Comparison of ENCODE assay signal across 9 cellular contexts in genomic region chr4:93764647-93765246, GRCh38.
DNase-seq lines count a peak whose midpoint lies in the region; ATAC-seq and TF ChIP-seq lines count a peak whose summit lies in the region.
"Had no signal": no experiment of that assay in that cellular context is flagged by ENCODE, and none has a peak within 500 bp of the region (broad histone marks: within the 10 kb centered on the region; RNA-seq: fewer than 3 reads in every experiment).

No MANE protein-coding gene starts in this region.

- intact Hi-C loops in gastrocnemius medialis (cut with DNase I; ENCODE audit: low total_unique reads), result no loop called here

- H3K9me3 ChIP-seq in gastrocnemius medialis, result no peaks in the 10 kb centered on the region

- no peaks in the 10 kb centered on the region for H3K4me1 ChIP-seq in foreskin keratinocyte
- no peaks in the 10 kb centered on the region for H3K4me1 ChIP-seq in gastrocnemius medialis

- H3K27ac Mint-ChIP-seq in stimulated activated effector memory CD8-positive, alpha-beta T cell treated with anti-CD3 and anti-CD28 coated beads, Interleukin-12 subunit alpha, Interleukin-12 subunit beta, amount 100 ng/mL, for 72 hours, result no peak overlapping the region
- H3K27ac Mint-ChIP-seq: CD4-positive, CD25-positive, alpha-beta regulatory T cell had no signal

- H3K4me3 Mint-ChIP-seq in stimulated activated effector memory CD8-positive, alpha-beta T cell treated with anti-CD3 and anti-CD28 coated beads, Interleukin-12 subunit alpha, Interleukin-12 subunit beta, amount 100 ng/mL, for 72 hours, result no peak overlapping the region
- H3K4me3 Mint-ChIP-seq: CD4-positive, CD25-positive, alpha-beta regulatory T cell had no signal

- DNase-seq in NCI-H1436 (lab: John Stamatoyannopoulos, UW) (peak; percentile 53), NCI-H1436 treated with DMSO at 0.1 percent for 48 hours (lab: John Stamatoyannopoulos, UW) (no peak), Kasumi-1 (lab: John Stamatoyannopoulos, UW) (peak; percentile 52 to 77), SKM-1 (lab: John Stamatoyannopoulos, UW; ENCODE audit: unreplicated experiment) (peak; percentile 43), foreskin keratinocyte (peak in 1 of 2 donors; percentile 36), gastrocnemius medialis (no peak)
- DNase-seq in stimulated activated effector memory CD8-positive, alpha-beta T cell treated with anti-CD3 and anti-CD28 coated beads, Interleukin-12 subunit alpha, Interleukin-12 subunit beta, amount 100 ng/mL, for 72 hours (ENCODE audit: low spot score in 2 of 2), result no peak

- H3K27me3 ChIP-seq in foreskin keratinocyte, result no peaks in the 10 kb centered on the region
- no peaks in the 10 kb centered on the region for H3K27me3 ChIP-seq in gastrocnemius medialis

- H3K4me1 Mint-ChIP-seq in stimulated activated effector memory CD8-positive, alpha-beta T cell treated with anti-CD3 and anti-CD28 coated beads, Interleukin-12 subunit alpha, Interleukin-12 subunit beta, amount 100 ng/mL, for 72 hours, result no peaks in the 10 kb centered on the region
- H3K4me1 Mint-ChIP-seq: CD4-positive, CD25-positive, alpha-beta regulatory T cell had no signal

- peaks cover 2% of the 10 kb centered on the region for H3K9me3 Mint-ChIP-seq in stimulated activated effector memory CD8-positive, alpha-beta T cell treated with anti-CD3 and anti-CD28 coated beads, Interleukin-12 subunit alpha, Interleukin-12 subunit beta, amount 100 ng/mL, for 72 hours

- no peak for TF ChIP-seq POLR2A in gastrocnemius medialis (IDR thresholded peaks at IDR 0.05)

- no peak overlapping the region for H3K4me3 ChIP-seq in gastrocnemius medialis

- ATAC-seq in GM21786 (IDR thresholded peaks at IDR 0.05; ENCODE audit: unreplicated experiment), result peak; percentile 66
- ATAC-seq in foreskin keratinocyte, result peak; percentile 65
- no peak for ATAC-seq in gastrocnemius medialis
- no peak for ATAC-seq in stimulated activated effector memory CD8-positive, alpha-beta T cell treated with anti-CD3 and anti-CD28 coated beads, Interleukin-12 subunit alpha, Interleukin-12 subunit beta, amount 100 ng/mL, for 72 hours

- no peaks in the 10 kb centered on the region for H3K36me3 Mint-ChIP-seq in stimulated activated effector memory CD8-positive, alpha-beta T cell treated with anti-CD3 and anti-CD28 coated beads, Interleukin-12 subunit alpha, Interleukin-12 subunit beta, amount 100 ng/mL, for 72 hours
- H3K36me3 Mint-ChIP-seq: CD4-positive, CD25-positive, alpha-beta regulatory T cell had no signal

- in situ Hi-C loops in gastrocnemius medialis (cut with MboI; ENCODE audit: low sequenced_read_pairs in 4 of 4), result no loop called here

- no peak overlapping the region for H3K27ac ChIP-seq in foreskin keratinocyte
- no peak overlapping the region for H3K27ac ChIP-seq in gastrocnemius medialis

- TF ChIP-seq CTCF in foreskin keratinocyte (conservative IDR thresholded peaks at IDR 0.05), result peak; percentile 95
- peak in 4 of 5 experiments; percentile 39 to 66 (median 53) for TF ChIP-seq CTCF in gastrocnemius medialis (IDR thresholded peaks at IDR 0.05 in 4 of 5, conservative IDR thresholded peaks at IDR 0.05 in 1 of 5)

- H3K36me3 ChIP-seq in gastrocnemius medialis, result no peaks in the 10 kb centered on the region

Comparison
In these comparisons a context has a peak if more than half of its experiments do, and no peak if none do; other contexts are left out.
1. DNase-seq: peak in NCI-H1436 (single experiment), Kasumi-1 (2 of 2) and SKM-1 (single experiment); none in NCI-H1436 treated with DMSO at 0.1 percent for 48 hours (single experiment), gastrocnemius medialis (0 of 2) and stimulated activated effector memory CD8-positive, alpha-beta T cell treated with anti-CD3 and anti-CD28 coated beads, Interleukin-12 subunit alpha, Interleukin-12 subunit beta, amount 100 ng/mL, for 72 hours (0 of 2).
2. ATAC-seq: peak in GM21786 (single experiment) and foreskin keratinocyte (single experiment); none in gastrocnemius medialis (0 of 2) and stimulated activated effector memory CD8-positive, alpha-beta T cell treated with anti-CD3 and anti-CD28 coated beads, Interleukin-12 subunit alpha, Interleukin-12 subunit beta, amount 100 ng/mL, for 72 hours (single experiment).